17 cellular contexts compared by ENCODE assay signal in genomic region chr4:128229458-128229805, GRCh38. TPM values are rescaled to one million over a fixed set of nuclear protein-coding genes. Genes with fewer than 3 reads are reported as not detected.
DNase-seq lines count a peak whose midpoint lies in the region; ATAC-seq lines count a peak whose summit lies in the region.
"Had no signal": no experiment of that assay in that cellular context is flagged by ENCODE, and none has a peak within 500 bp of the region (broad histone marks: within the 10 kb centered on the region; RNA-seq: fewer than 3 reads in every experiment).

No MANE protein-coding gene starts in this region.

- ATAC-seq in esophagus mucosa, result peak; percentile 85
- no peak for ATAC-seq in GM19023 (IDR thresholded peaks at IDR 0.05; ENCODE audit: unreplicated experiment)
- ATAC-seq: activated CD8-positive, alpha-beta T cell treated with anti-CD3 and anti-CD28 coated beads for 36 hours; activated T-cell treated with anti-CD3 and anti-CD28 coated beads, Interleukin-2, amount 50 U/mL, for 4 hours; heart right ventricle; WTC11 had no signal

- DNase-seq in DMS53 (lab: John Stamatoyannopoulos, UW) (peak; percentile 62), DMS53 treated with DMSO at 0.1 percent for 48 hours (lab: John Stamatoyannopoulos, UW; ENCODE audit: unreplicated experiment) (no peak), NCI-H82 treated with DMSO at 0.1 percent for 48 hours (lab: John Stamatoyannopoulos, UW; ENCODE audit: unreplicated experiment) (peak; percentile 94), renal cortical epithelial cell (ENCODE audit: low read depth) (peak; percentile 14), globus pallidus (ENCODE audit: low spot score) (no peak), AG08396 (ENCODE audit: low spot score) (no peak)
- DNase-seq: activated CD8-positive, alpha-beta T cell treated with anti-CD3 and anti-CD28 coated beads for 36 hours; activated naive CD4-positive, alpha-beta T cell treated with anti-CD3 and anti-CD28 coated beads, Interleukin-2, amount 50 U/mL, for 16 hours; activated T-cell treated with anti-CD3 and anti-CD28 coated beads, Interleukin-2, amount 50 U/mL, for 4 hours; heart right ventricle; mesendoderm; NCI-H226; SIG-M5; spleen had no signal

RNA-seq across cellular contexts. Expression of gene PGRMC2, which starts 58.2 kb away (rescaled TPM):
- total RNA-seq in esophagus mucosa (32.2 TPM), renal cortical epithelial cell (30.9 and 289 TPM in 2 replicates)

Comparison
In these comparisons a context has a peak if more than half of its experiments do, and no peak if none do; other contexts are left out.
1. DNase-seq: peak in DMS53 (single experiment), NCI-H82 treated with DMSO at 0.1 percent for 48 hours (single experiment) and renal cortical epithelial cell (single experiment); none in DMS53 treated with DMSO at 0.1 percent for 48 hours (single experiment), globus pallidus (single experiment) and AG08396 (single experiment).